26 cellular contexts compared by ENCODE assay signal in the genomic region with DNA sequence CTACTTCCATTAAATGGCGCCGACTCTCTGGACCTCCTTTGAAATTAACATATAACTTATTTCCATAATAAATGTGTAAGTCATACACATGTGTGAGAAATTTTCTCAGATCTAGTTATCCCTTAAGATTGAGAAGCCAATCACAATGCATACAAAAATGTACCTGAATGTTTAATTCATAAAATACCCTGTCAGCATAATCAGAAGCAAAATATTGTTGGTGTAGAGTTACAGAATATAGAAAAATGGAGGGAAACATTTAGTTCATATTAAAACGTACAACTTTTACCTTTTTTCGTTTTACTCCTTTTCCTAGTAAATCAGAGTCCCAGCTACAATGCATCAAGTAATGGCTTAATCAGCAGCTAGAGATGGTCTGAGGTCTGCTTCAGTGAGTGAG.
"Had no signal": no experiment of that assay in that cellular context is flagged by ENCODE, and none has a peak within 500 bp of the region (broad histone marks: within the 10 kb centered on the region; RNA-seq: fewer than 3 reads in every experiment).

No MANE protein-coding gene starts in this region.

- DNase-seq: activated CD4-positive, alpha-beta memory T cell treated with anti-CD3 and anti-CD28 coated beads for 36 hours; activated CD4-positive, alpha-beta T cell treated with anti-CD3 and anti-CD28 coated beads for 36 hours; activated CD4-positive, alpha-beta T cell treated with anti-CD3 and anti-CD28 coated beads, Interleukin-2, amount 10 ng/mL, durations not matched to agents 24 days and 14 days; activated CD4-positive, CD25-positive, alpha-beta regulatory T cell; activated CD4-positive, CD25-positive, alpha-beta regulatory T cell treated with anti-CD3 and anti-CD28 coated beads, Interleukin-2, amount 50 U/mL, for 72 hours; activated CD8-positive, alpha-beta memory T cell treated with anti-CD3 and anti-CD28 coated beads, Interleukin-2, amount 10 ng/mL, durations not matched to agents 7 days and 5 days; activated CD8-positive, alpha-beta memory T cell treated with anti-CD3 and anti-CD28 coated beads, Interleukin-2, amount 50 U/mL, for 4 hours; activated CD8-positive, alpha-beta T cell treated with anti-CD3 and anti-CD28 coated beads, Interleukin-2, amount 10 ng/mL, durations not matched to agents 7 days and 5 days; activated effector memory CD4-positive, alpha-beta T cell treated with anti-CD3 and anti-CD28 coated beads, Interleukin-2, amount 50 U/mL, for 16 hours; activated naive CD4-positive, alpha-beta T cell treated with anti-CD3 and anti-CD28 coated beads for 36 hours; activated naive CD8-positive, alpha-beta T cell treated with anti-CD3 and anti-CD28 coated beads for 36 hours; activated naive CD8-positive, alpha-beta T cell treated with anti-CD3 and anti-CD28 coated beads, Interleukin-2, amount 50 U/mL, for 24 hours; activated T-cell treated with anti-CD3 and anti-CD28 coated beads, Interleukin-2, amount 50 U/mL, for 1 hour; activated T-cell treated with anti-CD3 and anti-CD28 coated beads, Interleukin-2, amount 50 U/mL, for 48 hours; adrenal gland; dorsolateral prefrontal cortex; effector memory CD4-positive, alpha-beta T cell; endodermal cell; foreskin fibroblast; head of caudate nucleus; T-helper 2 cell had no signal

- H3K4me3 ChIP-seq: adrenal gland, ascending aorta, coronary artery, dorsolateral prefrontal cortex had no signal

- H3K27me3 ChIP-seq: adrenal gland, ascending aorta had no signal

- H3K9me3 ChIP-seq: adrenal gland, ascending aorta had no signal

- H3K4me1 ChIP-seq: adrenal gland, ascending aorta had no signal

- H3K36me3 ChIP-seq: adrenal gland, ascending aorta had no signal

- ATAC-seq: activated CD4-positive, alpha-beta T cell treated with anti-CD3 and anti-CD28 coated beads for 36 hours; activated CD8-positive, alpha-beta memory T cell treated with anti-CD3 and anti-CD28 coated beads, Interleukin-2, amount 10 ng/mL, durations not matched to agents 7 days and 5 days; activated CD8-positive, alpha-beta T cell treated with anti-CD3 and anti-CD28 coated beads, Interleukin-2, amount 10 ng/mL, durations not matched to agents 7 days and 5 days; activated naive CD8-positive, alpha-beta T cell treated with anti-CD3 and anti-CD28 coated beads, Interleukin-2, amount 50 U/mL, for 24 hours; esophagus mucosa had no signal

- FAIRE-seq: bronchial epithelial cell, frontal cortex had no signal

- H3K27ac ChIP-seq: adrenal gland, ascending aorta, coronary artery, dorsolateral prefrontal cortex had no signal
